19 cellular contexts compared by ENCODE assay signal in the genomic region with DNA sequence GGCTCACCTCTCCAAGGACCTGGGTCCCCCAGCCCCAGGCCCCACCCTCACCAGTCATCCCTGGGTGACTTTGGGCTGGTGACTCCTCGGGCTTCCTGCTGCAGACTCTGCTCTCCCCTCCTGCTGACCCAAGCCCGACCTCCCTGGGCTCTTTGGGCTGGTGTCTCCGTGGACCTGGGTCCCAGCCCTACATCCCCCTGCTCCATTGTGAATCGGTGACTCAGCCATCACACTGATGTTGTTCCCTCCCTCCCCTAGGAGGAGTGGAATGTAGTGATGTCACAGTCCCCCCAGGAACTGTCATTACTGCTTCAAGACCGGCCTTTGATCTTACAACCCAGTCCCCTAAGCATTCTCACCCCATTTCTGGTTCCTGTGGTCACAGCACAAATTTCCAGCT.
DNase-seq lines count a peak whose midpoint lies in the region; ATAC-seq and TF ChIP-seq lines count a peak whose summit lies in the region.
"Had no signal": no experiment of that assay in that cellular context is flagged by ENCODE, and none has a peak within 500 bp of the region (broad histone marks: within the 10 kb centered on the region; RNA-seq: fewer than 3 reads in every experiment).

No MANE protein-coding gene starts in this region.

- no peak overlapping the region for H3K4me2 ChIP-seq in Karpas-422 (ENCODE audit: low read depth, low read length, poor library complexity, severe bottlenecking)
- H3K4me2 ChIP-seq in osteoblast (ENCODE audit: insufficient read depth, low read length), result no peak overlapping the region

- peak; percentile 48 for DNase-seq in EL
- peak; percentile 12 for DNase-seq in Karpas-422
- DNase-seq in endodermal cell, result peak; percentile 86
- DNase-seq in osteoblast (ENCODE audit: insufficient read length, low spot score, missing footprints), result peak; percentile 38
- no peak for DNase-seq in naive thymus-derived CD8-positive, alpha-beta T cell
- DNase-seq in H4 (ENCODE audit: low spot score), result no peak
- DNase-seq in psoas muscle, result no peak
- DNase-seq in activated CD4-positive, alpha-beta T cell treated with anti-CD3 and anti-CD28 coated beads, Interleukin-2, amount 50 U/mL, for 4 hours, result no peak
- DNase-seq: anterior cingulate cortex, hypothalamus, left cardiac atrium, NCI-H2171, T-helper 9 cell, upper lobe of right lung had no signal

- H3K36me3 ChIP-seq in Karpas-422 (ENCODE audit: insufficient read depth, low read length) (no peaks in the 10 kb centered on the region), endodermal cell (ENCODE audit: control insufficient read depth, insufficient read depth, low read length) (no peaks in the 10 kb centered on the region), osteoblast (ENCODE audit: insufficient read depth, low read length) (no peaks in the 10 kb centered on the region), psoas muscle (ENCODE audit: insufficient read depth in 1 of 2, low read depth in 1 of 2) (no peaks in the 10 kb centered on the region)
- H3K36me3 ChIP-seq: neutrophil, SJCRH30, upper lobe of right lung had no signal

- WGBS in endodermal cell (ENCODE audit: insufficient coverage in 1 of 2, insufficient read length in 1 of 2), 2 experiments, result 41 to 44% methylated on average over 2 to 5 of the region's 5 CpGs
- 56 to 68% (median 56%) methylated on average over 5 of the region's 5 CpGs for WGBS in psoas muscle, 3 donors

- TF ChIP-seq CTCF in endodermal cell (conservative IDR thresholded peaks at IDR 0.05), result no peak
- TF ChIP-seq CTCF in osteoblast (IDR thresholded peaks at IDR 0.05; ENCODE audit: extremely low read depth, low read depth, low read length), result no peak
- TF ChIP-seq CTCF in psoas muscle (IDR thresholded peaks at IDR 0.05), result no peak

- H3K4me3 ChIP-seq in Karpas-422 (ENCODE audit: low read length), result no peak overlapping the region
- H3K4me3 ChIP-seq in endodermal cell (ENCODE audit: low read length), result no peak overlapping the region
- H3K4me3 ChIP-seq in osteoblast (ENCODE audit: insufficient read depth, low read length), result no peak overlapping the region
- H3K4me3 ChIP-seq in psoas muscle, result no peak overlapping the region
- H3K4me3 ChIP-seq: mucosa of descending colon, SJCRH30, upper lobe of right lung had no signal

- H3K9me3 ChIP-seq in Karpas-422 (ENCODE audit: low read length), result no peaks in the 10 kb centered on the region
- H3K9me3 ChIP-seq in endodermal cell (ENCODE audit: control insufficient read depth, low read length), result no peaks in the 10 kb centered on the region
- no peaks in the 10 kb centered on the region for H3K9me3 ChIP-seq in osteoblast (ENCODE audit: low read depth, low read length)
- H3K9me3 ChIP-seq in psoas muscle, result no peaks in the 10 kb centered on the region
- H3K9me3 ChIP-seq: mucosa of descending colon, neutrophil, SJCRH30, upper lobe of right lung had no signal

- H3K27me3 Mint-ChIP-seq in endodermal cell (ENCODE audit: insufficient read depth), result peaks cover under 1% of the 10 kb centered on the region
- peaks cover 0 to 1% (median 0%) of the 10 kb centered on the region in 5 donors for H3K27me3 Mint-ChIP-seq in naive thymus-derived CD8-positive, alpha-beta T cell

- H3K4me1 Mint-ChIP-seq in endodermal cell, result peaks cover 3% of the 10 kb centered on the region
- no peaks in the 10 kb centered on the region for H3K4me1 Mint-ChIP-seq in naive thymus-derived CD8-positive, alpha-beta T cell

- no peaks in the 10 kb centered on the region for H3K9me2 ChIP-seq in Karpas-422 (replicated peaks; ENCODE audit: insufficient read depth, low read length)

- no peak overlapping the region for H3K9ac ChIP-seq in Karpas-422 (ENCODE audit: low read length)
- H3K9ac ChIP-seq in endodermal cell (ENCODE audit: extremely low read depth, low read length, poor library complexity, severe bottlenecking), result no peak overlapping the region

- peaks cover 3% of the 10 kb centered on the region for H3K4me1 ChIP-seq in Karpas-422 (ENCODE audit: low read length)
- no peaks in the 10 kb centered on the region for H3K4me1 ChIP-seq in endodermal cell (ENCODE audit: control insufficient read depth, insufficient read depth, low read length)
- peaks cover 13% of the 10 kb centered on the region for H3K4me1 ChIP-seq in osteoblast (ENCODE audit: insufficient read depth, low read length)
- no peaks in the 10 kb centered on the region for H3K4me1 ChIP-seq in psoas muscle
- H3K4me1 ChIP-seq: SJCRH30, upper lobe of right lung had no signal

- H3K4me3 Mint-ChIP-seq in endodermal cell, result no peak overlapping the region
- peak overlapping the region in 1 of 10 donors; percentile 44 for H3K4me3 Mint-ChIP-seq in naive thymus-derived CD8-positive, alpha-beta T cell

- peaks cover 2% of the 10 kb centered on the region for H3K9me3 Mint-ChIP-seq in endodermal cell
- no peaks in the 10 kb centered on the region for H3K9me3 Mint-ChIP-seq in naive thymus-derived CD8-positive, alpha-beta T cell

- intact Hi-C loops in psoas muscle (cut with DNase I), result no loop called here

- no peaks in the 10 kb centered on the region for H3K36me3 Mint-ChIP-seq in endodermal cell (ENCODE audit: low read depth)
- no peaks in the 10 kb centered on the region for H3K36me3 Mint-ChIP-seq in naive thymus-derived CD8-positive, alpha-beta T cell

- H4K20me1 ChIP-seq in Karpas-422 (ENCODE audit: insufficient read depth, low read depth, low read length), result no peaks in the 10 kb centered on the region
- no peaks in the 10 kb centered on the region for H4K20me1 ChIP-seq in osteoblast (ENCODE audit: insufficient read depth, low read length)

- no peak overlapping the region for H3K27ac ChIP-seq in Karpas-422 (ENCODE audit: low read length)
- no peak overlapping the region for H3K27ac ChIP-seq in endodermal cell (ENCODE audit: low read depth, low read length)
- H3K27ac ChIP-seq in osteoblast (ENCODE audit: low read depth, low read length), result no peak overlapping the region
- no peak overlapping the region for H3K27ac ChIP-seq in psoas muscle
- H3K27ac ChIP-seq: neutrophil, SJCRH30, upper lobe of right lung had no signal

- H2AFZ ChIP-seq in Karpas-422 (ENCODE audit: low read length) (no peak overlapping the region), osteoblast (ENCODE audit: low read length) (no peak overlapping the region)

- ATAC-seq in naive thymus-derived CD8-positive, alpha-beta T cell, result no peak
- ATAC-seq in psoas muscle, result no peak
- ATAC-seq: left cardiac atrium; sciatic nerve; stimulated activated naive CD8-positive, alpha-beta T cell treated with anti-CD3 and anti-CD28 coated beads, Interleukin-15, Interleukin-2, amounts not matched to agents 100 U/mL and 50 U/mL, for 24 hours; upper lobe of right lung had no signal

- H3K79me2 ChIP-seq in Karpas-422 (ENCODE audit: low read length) (no peaks in the 10 kb centered on the region), osteoblast (ENCODE audit: insufficient read depth, low read length) (no peaks in the 10 kb centered on the region)

- H3K27ac Mint-ChIP-seq in endodermal cell, result peak overlapping the region; percentile 24
- peak overlapping the region in 1 of 10 donors; percentile 21 for H3K27ac Mint-ChIP-seq in naive thymus-derived CD8-positive, alpha-beta T cell

- no peaks in the 10 kb centered on the region for H3K27me3 ChIP-seq in Karpas-422 (ENCODE audit: low read length)
- H3K27me3 ChIP-seq in endodermal cell (ENCODE audit: control insufficient read depth, insufficient read depth, low read length, poor library complexity, severe bottlenecking), result no peaks in the 10 kb centered on the region
- no peaks in the 10 kb centered on the region for H3K27me3 ChIP-seq in osteoblast (ENCODE audit: insufficient read depth, low read length)
- H3K27me3 ChIP-seq in psoas muscle (ENCODE audit: insufficient read depth in 3 of 3, low read length in 2 of 3), result no peaks in the 10 kb centered on the region
- H3K27me3 ChIP-seq: SJCRH30, upper lobe of right lung had no signal

- POLR2A ChIA-PET in naive thymus-derived CD8-positive, alpha-beta T cell (lab: Charles Lee), result no interaction called here

Comparison
In these comparisons a context has a peak if more than half of its experiments do, and no peak if none do; other contexts are left out.
1. DNase-seq: peak in EL (single experiment), Karpas-422 (single experiment), endodermal cell (single experiment) and osteoblast (single experiment); none in naive thymus-derived CD8-positive, alpha-beta T cell (0 of 10), H4 (single experiment), psoas muscle (0 of 2) and activated CD4-positive, alpha-beta T cell treated with anti-CD3 and anti-CD28 coated beads, Interleukin-2, amount 50 U/mL, for 4 hours (0 of 2).